Comparison of ENCODE assay signal across 14 cellular contexts in genomic region chr19:11451942-11452813, GRCh38. TPM values are rescaled to one million over a fixed set of nuclear protein-coding genes. Genes with fewer than 3 reads are reported as not detected.
DNase-seq lines count a peak whose midpoint lies in the region; ATAC-seq and TF ChIP-seq lines count a peak whose summit lies in the region.
"Had no signal": no experiment of that assay in that cellular context is flagged by ENCODE, and none has a peak within 500 bp of the region (broad histone marks: within the 10 kb centered on the region; RNA-seq: fewer than 3 reads in every experiment).

No MANE protein-coding gene starts in this region.

- peaks cover 35% of the 10 kb centered on the region for H3K36me3 ChIP-seq in left ventricle myocardium inferior
- peaks cover 24% of the 10 kb centered on the region; the same call in 1 of the 2 replicates for H3K36me3 ChIP-seq in SK-N-MC (ENCODE audit: insufficient read depth, low read length)
- H3K36me3 ChIP-seq in CD8-positive, alpha-beta T cell (ENCODE audit: insufficient read depth, low read length), result no peaks in the 10 kb centered on the region

- intact Hi-C loops in left ventricle myocardium inferior (cut with micrococcal nuclease) (no loop called here), Right ventricle myocardium inferior (cut with DNase I) (no loop called here)
- intact Hi-C loops in CD8-positive, alpha-beta T cell (cut with DNase I, micrococcal nuclease), result no loop called here

- POLR2A ChIA-PET in CD8-positive, alpha-beta T cell (lab: Charles Lee), result no interaction called here

- no peak for ATAC-seq in Right ventricle myocardium inferior
- no peak for ATAC-seq in GM19023 (IDR thresholded peaks at IDR 0.05; ENCODE audit: unreplicated experiment)
- ATAC-seq in CD8-positive, alpha-beta T cell, result no peak

- H3K27me3 ChIP-seq in left ventricle myocardium inferior (ENCODE audit: low read depth), result peaks cover 39% of the 10 kb centered on the region
- no peaks in the 10 kb centered on the region for H3K27me3 ChIP-seq in CD8-positive, alpha-beta T cell (ENCODE audit: insufficient read depth, low read length)

- no peaks in the 10 kb centered on the region for H3K9me3 Mint-ChIP-seq in CD8-positive, alpha-beta T cell

- no peak for TF ChIP-seq CTCF in left ventricle myocardium inferior (IDR thresholded peaks at IDR 0.05; ENCODE audit: borderline replicate concordance)
- TF ChIP-seq CTCF in CD8-positive, alpha-beta T cell (IDR thresholded peaks at IDR 0.05), result no peak

- peaks cover 25% of the 10 kb centered on the region for H3K36me3 Mint-ChIP-seq in CD8-positive, alpha-beta T cell

- H3K27ac ChIP-seq in left ventricle myocardium inferior (replicated peaks) (peak overlapping the region; percentile 61), SK-N-MC (peak overlapping the region; percentile 80)
- H3K27ac ChIP-seq in CD8-positive, alpha-beta T cell (ENCODE audit: low read depth, low read length), result no peak overlapping the region
- H3K27ac ChIP-seq: coronary artery had no signal

- H3K9me3 ChIP-seq in left ventricle myocardium inferior (replicated peaks) (no peaks in the 10 kb centered on the region), SK-N-MC (ENCODE audit: low read depth, low read length) (no peaks in the 10 kb centered on the region)
- H3K9me3 ChIP-seq in CD8-positive, alpha-beta T cell (ENCODE audit: low read length), result no peaks in the 10 kb centered on the region

- DNase-seq in left ventricle myocardium inferior (no peak), Right ventricle myocardium inferior (ENCODE audit: missing footprints) (no peak), SK-N-MC (ENCODE audit: low read depth, low spot score) (no peak), foreskin melanocyte (peak; percentile 52), DMS153 treated with DMSO at 0.1 percent for 48 hours (lab: John Stamatoyannopoulos, UW; ENCODE audit: unreplicated experiment) (no peak), NCI-H446 (lab: John Stamatoyannopoulos, UW) (no peak)
- no peak for DNase-seq in CD8-positive, alpha-beta T cell
- DNase-seq: activated CD4-positive, CD25-positive, alpha-beta regulatory T cell; GDM1; NCI-H146 had no signal

- peak overlapping the region; percentile 43 for H3K9ac ChIP-seq in SK-N-MC (ENCODE audit: insufficient read length)

- H3K4me3 ChIP-seq in left ventricle myocardium inferior (peak overlapping the region; percentile 23), SK-N-MC (no peak overlapping the region)
- no peak overlapping the region for H3K4me3 ChIP-seq in CD8-positive, alpha-beta T cell (ENCODE audit: low read depth, low read length)
- H3K4me3 ChIP-seq: coronary artery, lung had no signal

- peaks cover 2% of the 10 kb centered on the region for H3K27me3 Mint-ChIP-seq in CD8-positive, alpha-beta T cell (ENCODE audit: low read depth)

- no peaks in the 10 kb centered on the region for H3K4me1 Mint-ChIP-seq in CD8-positive, alpha-beta T cell (ENCODE audit: low read depth)

- no peak overlapping the region for H3K4me3 Mint-ChIP-seq in CD8-positive, alpha-beta T cell

- H3K4me1 ChIP-seq in left ventricle myocardium inferior, result no peaks in the 10 kb centered on the region
- no peaks in the 10 kb centered on the region for H3K4me1 ChIP-seq in CD8-positive, alpha-beta T cell (ENCODE audit: insufficient read depth, low read length)

- CTCF ChIA-PET in CD8-positive, alpha-beta T cell (lab: Charles Lee), result interaction anchor here (0.7 to 0.9 kb wide), 2 partner anchors 31 to 136 kb away, joined by 3 read pairs; no protein-coding TSS in a partner anchor

- no peak overlapping the region for H3K27ac Mint-ChIP-seq in CD8-positive, alpha-beta T cell

RNA-seq across cellular contexts. Expression of gene PRKCSH, which starts 16.7 kb away (rescaled TPM):
- total RNA-seq in left ventricle myocardium inferior, result 120 TPM
- total RNA-seq in Right ventricle myocardium inferior, result 123 TPM
- 100 to 1,000 TPM; 253 to 255 TPM for total RNA-seq in CD8-positive, alpha-beta T cell

RNA-seq across cellular contexts. Expression of gene ODAD3, which starts 17.3 kb away (rescaled TPM):
- 0.77 TPM for total RNA-seq in left ventricle myocardium inferior
- 0.68 TPM for total RNA-seq in Right ventricle myocardium inferior
- total RNA-seq in CD8-positive, alpha-beta T cell, result not detected

RNA-seq across cellular contexts. Expression of gene ELAVL3, which starts 28.7 kb away (rescaled TPM):
- 0.66 TPM for total RNA-seq in left ventricle myocardium inferior
- total RNA-seq in Right ventricle myocardium inferior, result 0.35 TPM
- total RNA-seq in CD8-positive, alpha-beta T cell, result under 1 TPM in 1 of 2 experiments, not detected in 1; 0.08 TPM
- total RNA-seq: renal cortical epithelial cell had no signal

RNA-seq across cellular contexts. Expression of gene RGL3, which starts 33.1 kb away (rescaled TPM):
- 9.2 TPM for total RNA-seq in left ventricle myocardium inferior
- total RNA-seq in Right ventricle myocardium inferior, result 10.5 TPM
- not detected for total RNA-seq in CD8-positive, alpha-beta T cell

RNA-seq across cellular contexts. Expression of gene ZNF653, which starts 53.5 kb away (rescaled TPM):
- total RNA-seq in left ventricle myocardium inferior (4.2 TPM), Right ventricle myocardium inferior (4.8 TPM)
- 1 to 10 TPM; 9.7 to 10.0 TPM for total RNA-seq in CD8-positive, alpha-beta T cell
